ENCODE assay signal across 1 cellular context in the genomic region with DNA sequence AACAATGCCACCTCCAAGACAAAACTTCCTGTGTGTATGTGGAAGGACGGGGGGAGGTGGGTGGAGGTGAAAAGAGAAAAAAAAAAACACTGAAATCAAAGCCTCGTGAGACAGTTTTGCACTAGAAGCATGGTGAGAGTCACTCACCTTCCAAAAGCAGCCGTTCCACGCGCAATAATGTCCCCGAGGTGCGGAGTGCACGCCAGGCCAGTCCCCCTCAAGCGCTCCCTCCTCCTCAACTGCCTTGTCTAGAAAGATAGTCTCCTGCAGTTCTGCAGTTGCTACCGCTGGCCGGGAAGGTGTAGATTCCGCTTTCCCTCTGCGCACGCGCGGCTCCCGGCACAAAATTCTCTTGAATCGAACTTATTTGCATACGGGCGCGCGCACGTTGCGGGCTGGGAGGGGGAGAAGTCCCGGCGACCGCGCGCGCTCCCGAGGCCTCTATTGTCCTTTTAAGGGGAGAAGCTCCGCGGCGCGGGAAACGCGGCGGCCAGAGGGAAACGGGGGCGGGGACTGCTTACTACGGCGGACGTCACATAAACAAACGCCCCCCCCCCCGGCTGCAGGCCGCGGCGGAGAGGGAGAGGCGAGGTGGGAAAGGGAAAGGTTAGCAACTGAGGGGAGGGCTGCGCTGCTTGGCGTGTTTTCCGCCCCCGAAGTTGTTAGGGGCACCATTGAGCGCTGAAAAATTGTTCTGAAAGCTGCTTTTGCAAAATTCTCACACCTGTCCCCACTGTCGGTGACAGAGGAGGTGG.
TF ChIP-seq lines count a peak whose summit lies in the region.

A gene with protein sequence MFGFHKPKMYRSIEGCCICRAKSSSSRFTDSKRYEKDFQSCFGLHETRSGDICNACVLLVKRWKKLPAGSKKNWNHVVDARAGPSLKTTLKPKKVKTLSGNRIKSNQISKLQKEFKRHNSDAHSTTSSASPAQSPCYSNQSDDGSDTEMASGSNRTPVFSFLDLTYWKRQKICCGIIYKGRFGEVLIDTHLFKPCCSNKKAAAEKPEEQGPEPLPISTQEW (minus strand): TSS at position 274 of the 755 bp plus-strand sequence. CDS start 27,946 bp downstream, outside the sequence.

TF ChIP-seq in K562, 482 proteins besides CTCF, POLR2A, EP300 and RAD21 (continued from another document and continues in another):
- TF ChIP-seq, protein P1, sequence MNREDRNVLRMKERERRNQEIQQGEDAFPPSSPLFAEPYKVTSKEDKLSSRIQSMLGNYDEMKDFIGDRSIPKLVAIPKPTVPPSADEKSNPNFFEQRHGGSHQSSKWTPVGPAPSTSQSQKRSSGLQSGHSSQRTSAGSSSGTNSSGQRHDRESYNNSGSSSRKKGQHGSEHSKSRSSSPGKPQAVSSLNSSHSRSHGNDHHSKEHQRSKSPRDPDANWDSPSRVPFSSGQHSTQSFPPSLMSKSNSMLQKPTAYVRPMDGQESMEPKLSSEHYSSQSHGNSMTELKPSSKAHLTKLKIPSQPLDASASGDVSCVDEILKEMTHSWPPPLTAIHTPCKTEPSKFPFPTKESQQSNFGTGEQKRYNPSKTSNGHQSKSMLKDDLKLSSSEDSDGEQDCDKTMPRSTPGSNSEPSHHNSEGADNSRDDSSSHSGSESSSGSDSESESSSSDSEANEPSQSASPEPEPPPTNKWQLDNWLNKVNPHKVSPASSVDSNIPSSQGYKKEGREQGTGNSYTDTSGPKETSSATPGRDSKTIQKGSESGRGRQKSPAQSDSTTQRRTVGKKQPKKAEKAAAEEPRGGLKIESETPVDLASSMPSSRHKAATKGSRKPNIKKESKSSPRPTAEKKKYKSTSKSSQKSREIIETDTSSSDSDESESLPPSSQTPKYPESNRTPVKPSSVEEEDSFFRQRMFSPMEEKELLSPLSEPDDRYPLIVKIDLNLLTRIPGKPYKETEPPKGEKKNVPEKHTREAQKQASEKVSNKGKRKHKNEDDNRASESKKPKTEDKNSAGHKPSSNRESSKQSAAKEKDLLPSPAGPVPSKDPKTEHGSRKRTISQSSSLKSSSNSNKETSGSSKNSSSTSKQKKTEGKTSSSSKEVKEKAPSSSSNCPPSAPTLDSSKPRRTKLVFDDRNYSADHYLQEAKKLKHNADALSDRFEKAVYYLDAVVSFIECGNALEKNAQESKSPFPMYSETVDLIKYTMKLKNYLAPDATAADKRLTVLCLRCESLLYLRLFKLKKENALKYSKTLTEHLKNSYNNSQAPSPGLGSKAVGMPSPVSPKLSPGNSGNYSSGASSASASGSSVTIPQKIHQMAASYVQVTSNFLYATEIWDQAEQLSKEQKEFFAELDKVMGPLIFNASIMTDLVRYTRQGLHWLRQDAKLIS (CRISPR knock-in tag; IDR thresholded peaks at IDR 0.05), result peak; percentile 92
- TF ChIP-seq ZKSCAN1 (IDR thresholded peaks at IDR 0.05; ENCODE audit: low read depth, low read length), result no peak; the same call in 1 of the 2 replicates
- TF ChIP-seq, protein P2, sequence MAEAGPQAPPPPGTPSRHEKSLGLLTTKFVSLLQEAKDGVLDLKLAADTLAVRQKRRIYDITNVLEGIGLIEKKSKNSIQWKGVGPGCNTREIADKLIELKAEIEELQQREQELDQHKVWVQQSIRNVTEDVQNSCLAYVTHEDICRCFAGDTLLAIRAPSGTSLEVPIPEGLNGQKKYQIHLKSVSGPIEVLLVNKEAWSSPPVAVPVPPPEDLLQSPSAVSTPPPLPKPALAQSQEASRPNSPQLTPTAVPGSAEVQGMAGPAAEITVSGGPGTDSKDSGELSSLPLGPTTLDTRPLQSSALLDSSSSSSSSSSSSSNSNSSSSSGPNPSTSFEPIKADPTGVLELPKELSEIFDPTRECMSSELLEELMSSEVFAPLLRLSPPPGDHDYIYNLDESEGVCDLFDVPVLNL (CRISPR knock-in tag; IDR thresholded peaks at IDR 0.05; ENCODE audit: low read depth), result 0 out of 2 replicates have a peak, but pooled peaks have one; percentile 70
- TF ChIP-seq U2AF2 (optimal IDR thresholded peaks at IDR 0.05; ENCODE audit: low read depth, low read length), result no peak
- TF ChIP-seq CBFA2T3 (IDR thresholded peaks at IDR 0.05), result peak; percentile 32
- TF ChIP-seq, protein P3, sequence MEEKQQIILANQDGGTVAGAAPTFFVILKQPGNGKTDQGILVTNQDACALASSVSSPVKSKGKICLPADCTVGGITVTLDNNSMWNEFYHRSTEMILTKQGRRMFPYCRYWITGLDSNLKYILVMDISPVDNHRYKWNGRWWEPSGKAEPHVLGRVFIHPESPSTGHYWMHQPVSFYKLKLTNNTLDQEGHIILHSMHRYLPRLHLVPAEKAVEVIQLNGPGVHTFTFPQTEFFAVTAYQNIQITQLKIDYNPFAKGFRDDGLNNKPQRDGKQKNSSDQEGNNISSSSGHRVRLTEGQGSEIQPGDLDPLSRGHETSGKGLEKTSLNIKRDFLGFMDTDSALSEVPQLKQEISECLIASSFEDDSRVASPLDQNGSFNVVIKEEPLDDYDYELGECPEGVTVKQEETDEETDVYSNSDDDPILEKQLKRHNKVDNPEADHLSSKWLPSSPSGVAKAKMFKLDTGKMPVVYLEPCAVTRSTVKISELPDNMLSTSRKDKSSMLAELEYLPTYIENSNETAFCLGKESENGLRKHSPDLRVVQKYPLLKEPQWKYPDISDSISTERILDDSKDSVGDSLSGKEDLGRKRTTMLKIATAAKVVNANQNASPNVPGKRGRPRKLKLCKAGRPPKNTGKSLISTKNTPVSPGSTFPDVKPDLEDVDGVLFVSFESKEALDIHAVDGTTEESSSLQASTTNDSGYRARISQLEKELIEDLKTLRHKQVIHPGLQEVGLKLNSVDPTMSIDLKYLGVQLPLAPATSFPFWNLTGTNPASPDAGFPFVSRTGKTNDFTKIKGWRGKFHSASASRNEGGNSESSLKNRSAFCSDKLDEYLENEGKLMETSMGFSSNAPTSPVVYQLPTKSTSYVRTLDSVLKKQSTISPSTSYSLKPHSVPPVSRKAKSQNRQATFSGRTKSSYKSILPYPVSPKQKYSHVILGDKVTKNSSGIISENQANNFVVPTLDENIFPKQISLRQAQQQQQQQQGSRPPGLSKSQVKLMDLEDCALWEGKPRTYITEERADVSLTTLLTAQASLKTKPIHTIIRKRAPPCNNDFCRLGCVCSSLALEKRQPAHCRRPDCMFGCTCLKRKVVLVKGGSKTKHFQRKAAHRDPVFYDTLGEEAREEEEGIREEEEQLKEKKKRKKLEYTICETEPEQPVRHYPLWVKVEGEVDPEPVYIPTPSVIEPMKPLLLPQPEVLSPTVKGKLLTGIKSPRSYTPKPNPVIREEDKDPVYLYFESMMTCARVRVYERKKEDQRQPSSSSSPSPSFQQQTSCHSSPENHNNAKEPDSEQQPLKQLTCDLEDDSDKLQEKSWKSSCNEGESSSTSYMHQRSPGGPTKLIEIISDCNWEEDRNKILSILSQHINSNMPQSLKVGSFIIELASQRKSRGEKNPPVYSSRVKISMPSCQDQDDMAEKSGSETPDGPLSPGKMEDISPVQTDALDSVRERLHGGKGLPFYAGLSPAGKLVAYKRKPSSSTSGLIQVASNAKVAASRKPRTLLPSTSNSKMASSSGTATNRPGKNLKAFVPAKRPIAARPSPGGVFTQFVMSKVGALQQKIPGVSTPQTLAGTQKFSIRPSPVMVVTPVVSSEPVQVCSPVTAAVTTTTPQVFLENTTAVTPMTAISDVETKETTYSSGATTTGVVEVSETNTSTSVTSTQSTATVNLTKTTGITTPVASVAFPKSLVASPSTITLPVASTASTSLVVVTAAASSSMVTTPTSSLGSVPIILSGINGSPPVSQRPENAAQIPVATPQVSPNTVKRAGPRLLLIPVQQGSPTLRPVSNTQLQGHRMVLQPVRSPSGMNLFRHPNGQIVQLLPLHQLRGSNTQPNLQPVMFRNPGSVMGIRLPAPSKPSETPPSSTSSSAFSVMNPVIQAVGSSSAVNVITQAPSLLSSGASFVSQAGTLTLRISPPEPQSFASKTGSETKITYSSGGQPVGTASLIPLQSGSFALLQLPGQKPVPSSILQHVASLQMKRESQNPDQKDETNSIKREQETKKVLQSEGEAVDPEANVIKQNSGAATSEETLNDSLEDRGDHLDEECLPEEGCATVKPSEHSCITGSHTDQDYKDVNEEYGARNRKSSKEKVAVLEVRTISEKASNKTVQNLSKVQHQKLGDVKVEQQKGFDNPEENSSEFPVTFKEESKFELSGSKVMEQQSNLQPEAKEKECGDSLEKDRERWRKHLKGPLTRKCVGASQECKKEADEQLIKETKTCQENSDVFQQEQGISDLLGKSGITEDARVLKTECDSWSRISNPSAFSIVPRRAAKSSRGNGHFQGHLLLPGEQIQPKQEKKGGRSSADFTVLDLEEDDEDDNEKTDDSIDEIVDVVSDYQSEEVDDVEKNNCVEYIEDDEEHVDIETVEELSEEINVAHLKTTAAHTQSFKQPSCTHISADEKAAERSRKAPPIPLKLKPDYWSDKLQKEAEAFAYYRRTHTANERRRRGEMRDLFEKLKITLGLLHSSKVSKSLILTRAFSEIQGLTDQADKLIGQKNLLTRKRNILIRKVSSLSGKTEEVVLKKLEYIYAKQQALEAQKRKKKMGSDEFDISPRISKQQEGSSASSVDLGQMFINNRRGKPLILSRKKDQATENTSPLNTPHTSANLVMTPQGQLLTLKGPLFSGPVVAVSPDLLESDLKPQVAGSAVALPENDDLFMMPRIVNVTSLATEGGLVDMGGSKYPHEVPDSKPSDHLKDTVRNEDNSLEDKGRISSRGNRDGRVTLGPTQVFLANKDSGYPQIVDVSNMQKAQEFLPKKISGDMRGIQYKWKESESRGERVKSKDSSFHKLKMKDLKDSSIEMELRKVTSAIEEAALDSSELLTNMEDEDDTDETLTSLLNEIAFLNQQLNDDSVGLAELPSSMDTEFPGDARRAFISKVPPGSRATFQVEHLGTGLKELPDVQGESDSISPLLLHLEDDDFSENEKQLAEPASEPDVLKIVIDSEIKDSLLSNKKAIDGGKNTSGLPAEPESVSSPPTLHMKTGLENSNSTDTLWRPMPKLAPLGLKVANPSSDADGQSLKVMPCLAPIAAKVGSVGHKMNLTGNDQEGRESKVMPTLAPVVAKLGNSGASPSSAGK (IDR thresholded peaks at IDR 0.05), result peak; percentile 60
- no peak for TF ChIP-seq BACH1 (tag; IDR thresholded peaks at IDR 0.05)
- peak; percentile 82 for TF ChIP-seq FOXJ2 (tag; IDR thresholded peaks at IDR 0.05)
- no peak for TF ChIP-seq ZNF780A (CRISPR knock-in tag; IDR thresholded peaks at IDR 0.05)
- TF ChIP-seq L3MBTL2 (IDR thresholded peaks at IDR 0.05), result peak; percentile 81
- TF ChIP-seq, protein P4, sequence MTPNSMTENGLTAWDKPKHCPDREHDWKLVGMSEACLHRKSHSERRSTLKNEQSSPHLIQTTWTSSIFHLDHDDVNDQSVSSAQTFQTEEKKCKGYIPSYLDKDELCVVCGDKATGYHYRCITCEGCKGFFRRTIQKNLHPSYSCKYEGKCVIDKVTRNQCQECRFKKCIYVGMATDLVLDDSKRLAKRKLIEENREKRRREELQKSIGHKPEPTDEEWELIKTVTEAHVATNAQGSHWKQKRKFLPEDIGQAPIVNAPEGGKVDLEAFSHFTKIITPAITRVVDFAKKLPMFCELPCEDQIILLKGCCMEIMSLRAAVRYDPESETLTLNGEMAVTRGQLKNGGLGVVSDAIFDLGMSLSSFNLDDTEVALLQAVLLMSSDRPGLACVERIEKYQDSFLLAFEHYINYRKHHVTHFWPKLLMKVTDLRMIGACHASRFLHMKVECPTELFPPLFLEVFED (CRISPR knock-in tag; conservative IDR thresholded peaks at IDR 0.05), result no peak
- TF ChIP-seq PHF20 (IDR thresholded peaks at IDR 0.05; ENCODE audit: partially characterized antibody), result no peak
- TF ChIP-seq TBP (optimal IDR thresholded peaks at IDR 0.05; ENCODE audit: low read depth, low read length), result peak; percentile 96
- no peak; the same call in 1 of the 2 replicates for TF ChIP-seq GABPB1 (CRISPR knock-in tag; IDR thresholded peaks at IDR 0.05)
- no peak for TF ChIP-seq THRAP3 (IDR thresholded peaks at IDR 0.05; ENCODE audit: borderline replicate concordance)
- TF ChIP-seq ZFP36 (IDR thresholded peaks at IDR 0.05; ENCODE audit: low read depth, low read length, partially characterized antibody), result peak; percentile 25
- peak; percentile 88 for TF ChIP-seq TAF7 (tag; IDR thresholded peaks at IDR 0.05)
- TF ChIP-seq POLR2AphosphoS5 (IDR thresholded peaks at IDR 0.05; ENCODE audit: control insufficient read depth, insufficient read depth, low read depth, low read length), result peak; percentile 95
- TF ChIP-seq, protein P5, sequence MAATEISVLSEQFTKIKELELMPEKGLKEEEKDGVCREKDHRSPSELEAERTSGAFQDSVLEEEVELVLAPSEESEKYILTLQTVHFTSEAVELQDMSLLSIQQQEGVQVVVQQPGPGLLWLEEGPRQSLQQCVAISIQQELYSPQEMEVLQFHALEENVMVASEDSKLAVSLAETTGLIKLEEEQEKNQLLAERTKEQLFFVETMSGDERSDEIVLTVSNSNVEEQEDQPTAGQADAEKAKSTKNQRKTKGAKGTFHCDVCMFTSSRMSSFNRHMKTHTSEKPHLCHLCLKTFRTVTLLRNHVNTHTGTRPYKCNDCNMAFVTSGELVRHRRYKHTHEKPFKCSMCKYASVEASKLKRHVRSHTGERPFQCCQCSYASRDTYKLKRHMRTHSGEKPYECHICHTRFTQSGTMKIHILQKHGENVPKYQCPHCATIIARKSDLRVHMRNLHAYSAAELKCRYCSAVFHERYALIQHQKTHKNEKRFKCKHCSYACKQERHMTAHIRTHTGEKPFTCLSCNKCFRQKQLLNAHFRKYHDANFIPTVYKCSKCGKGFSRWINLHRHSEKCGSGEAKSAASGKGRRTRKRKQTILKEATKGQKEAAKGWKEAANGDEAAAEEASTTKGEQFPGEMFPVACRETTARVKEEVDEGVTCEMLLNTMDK (IDR thresholded peaks at IDR 0.05; ENCODE audit: borderline replicate concordance, insufficient read depth, low read depth, low read length, poor library complexity, severe bottlenecking), result no peak
